Comparison of ENCODE assay signal across 22 cellular contexts in genomic region chr6:16547586-16547985, GRCh38.
"Had no signal": no experiment of that assay in that cellular context is flagged by ENCODE, and none has a peak within 500 bp of the region (broad histone marks: within the 10 kb centered on the region; RNA-seq: fewer than 3 reads in every experiment).

No MANE protein-coding gene starts in this region.

- H3K36me3 ChIP-seq: suprapubic skin, tibial nerve had no signal

- H3K9me3 ChIP-seq: heart left ventricle, left lung, suprapubic skin, tibial nerve had no signal

- H3K9ac ChIP-seq: parathyroid adenoma had no signal

- H3K4me1 ChIP-seq: suprapubic skin had no signal

- H3K27ac ChIP-seq: coronary artery, epithelial cell of prostate, heart left ventricle, left lung, parathyroid adenoma, suprapubic skin, tibial nerve had no signal

- H3K79me2 ChIP-seq: parathyroid adenoma had no signal

- DNase-seq: activated CD4-positive, alpha-beta memory T cell treated with anti-CD3 and anti-CD28 coated beads for 36 hours; activated CD4-positive, alpha-beta T cell treated with anti-CD3 and anti-CD28 coated beads for 48 hours; activated naive CD4-positive, alpha-beta T cell treated with anti-CD3 and anti-CD28 coated beads for 36 hours; activated naive CD8-positive, alpha-beta T cell treated with anti-CD3 and anti-CD28 coated beads, Interleukin-2, amount 10 ng/mL, durations not matched to agents 7 days and 5 days; activated T-cell treated with anti-CD3 and anti-CD28 coated beads, Interleukin-2, amount 50 U/mL, for 48 hours; amygdala; cerebellar nuclear complex; heart left ventricle; immature natural killer cell; kidney glomerular epithelial cell; left lung; naive B cell; nucleus accumbens; right cardiac atrium; stimulated activated CD4-positive, alpha-beta T cell treated with anti-CD3 and anti-CD28 coated beads, Interleukin-4, amount 100 ng/mL, for 24 hours; stimulated activated naive CD8-positive, alpha-beta T cell treated with anti-CD3 and anti-CD28 coated beads, Interleukin-15, Interleukin-2, amounts not matched to agents 100 U/mL and 50 U/mL, for 24 hours had no signal

- H2AFZ ChIP-seq: parathyroid adenoma had no signal

- H3K4me3 ChIP-seq: coronary artery, heart left ventricle, left lung, lung, suprapubic skin, tibial nerve had no signal

- H3K27me3 ChIP-seq: heart left ventricle, left lung, suprapubic skin, tibial nerve had no signal
